Comparison of ENCODE assay signal across 12 cellular contexts in the genomic region with DNA sequence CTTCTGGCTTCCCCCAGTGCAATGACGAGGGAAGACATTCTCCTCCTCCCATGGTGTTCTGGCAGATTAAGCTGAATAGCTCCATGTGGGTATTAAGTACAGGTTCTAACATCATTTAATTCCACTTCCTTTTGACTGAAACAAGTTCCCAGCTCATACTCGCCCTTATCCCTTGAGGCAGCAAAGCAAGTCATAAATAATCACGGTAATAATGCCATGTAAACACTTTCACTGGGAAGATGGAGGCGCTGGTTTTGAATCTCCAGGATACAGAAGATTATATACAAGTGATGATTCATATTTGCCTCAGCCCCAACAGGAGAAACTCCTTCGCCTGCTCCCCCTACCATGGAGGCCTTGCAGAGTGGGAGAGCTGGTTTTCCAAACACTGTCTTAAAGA.
DNase-seq lines count a peak whose midpoint lies in the region; ATAC-seq and TF ChIP-seq lines count a peak whose summit lies in the region.
"Had no signal": no experiment of that assay in that cellular context is flagged by ENCODE, and none has a peak within 500 bp of the region (broad histone marks: within the 10 kb centered on the region; RNA-seq: fewer than 3 reads in every experiment).

No MANE protein-coding gene starts in this region.

- TF ChIP-seq POLR2A in vagina (IDR thresholded peaks at IDR 0.05): no peak

- no peaks in the 10 kb centered on the region for H4K20me1 ChIP-seq in fibroblast of lung (ENCODE audit: control insufficient read depth, extremely low read depth, insufficient read depth, low read length)

- no peak overlapping the region for H3K9ac ChIP-seq in fibroblast of lung (ENCODE audit: insufficient read depth, low read length)

- H3K27me3 ChIP-seq in fibroblast of lung (ENCODE audit: control insufficient read depth, insufficient read depth, low read length) (peaks cover 5% of the 10 kb centered on the region), vagina (no peaks in the 10 kb centered on the region)
- H3K27me3 ChIP-seq: tibial artery had no signal

- DNase-seq in SIG-M5 treated with dmso at 0.1 percent for 504 hours (lab: John Stamatoyannopoulos, UW; ENCODE audit: unreplicated experiment) (peak; percentile 5), SIG-M5 (lab: John Stamatoyannopoulos, UW) (no peak), RPMI7951 (ENCODE audit: low read depth) (peak; percentile 34), fibroblast of lung (ENCODE audit: low read depth in 2 of 2) (peak; percentile 33 to 35), vagina (ENCODE audit: extremely low spot score in 2 of 2) (peak; percentile 49 to 74), GM13977 (ENCODE audit: low spot score) (no peak), NOMO-1 treated with DMSO at 0.1 percent for 48 hours (lab: John Stamatoyannopoulos, UW; ENCODE audit: unreplicated experiment) (no peak)
- DNase-seq: activated naive CD4-positive, alpha-beta T cell treated with anti-CD3 and anti-CD28 coated beads for 36 hours; mesendoderm; tibial artery had no signal

- H3K36me3 ChIP-seq in fibroblast of lung (ENCODE audit: control insufficient read depth, insufficient read depth, low read length) (no peaks in the 10 kb centered on the region), vagina (no peaks in the 10 kb centered on the region)
- H3K36me3 ChIP-seq: tibial artery had no signal

- no peak overlapping the region for H2AFZ ChIP-seq in fibroblast of lung (ENCODE audit: low read length)

- H3K9me3 ChIP-seq in fibroblast of lung (ENCODE audit: control insufficient read depth, insufficient read depth, low read depth, low read length) (no peaks in the 10 kb centered on the region), vagina (no peaks in the 10 kb centered on the region)
- H3K9me3 ChIP-seq: tibial artery had no signal

- no peak for TF ChIP-seq CTCF in fibroblast of lung (conservative IDR thresholded peaks at IDR 0.05 in 1 of 2, IDR thresholded peaks at IDR 0.05 in 1 of 2; ENCODE audit: low read depth in 1 of 2, low read length in 2 of 2)
- no peak for TF ChIP-seq CTCF in vagina (IDR thresholded peaks at IDR 0.05)
- TF ChIP-seq CTCF in GM13977 (IDR thresholded peaks at IDR 0.05; ENCODE audit: extremely low read depth, insufficient read depth, missing control alignments): no peak

- H3K27ac ChIP-seq in fibroblast of lung (ENCODE audit: insufficient read depth, low read length) (no peak overlapping the region), vagina (no peak overlapping the region)
- H3K27ac ChIP-seq: tibial artery had no signal

- H3K79me2 ChIP-seq in fibroblast of lung (ENCODE audit: control insufficient read depth, insufficient read depth, low read length): no peaks in the 10 kb centered on the region

- H3K4me1 ChIP-seq in fibroblast of lung (ENCODE audit: control insufficient read depth, extremely low read depth, insufficient read depth, low read length) (peaks cover 2% of the 10 kb centered on the region), vagina (peaks cover 30% of the 10 kb centered on the region)
- H3K4me1 ChIP-seq: tibial artery had no signal

- in situ Hi-C loops in GM13977 (cut with MboI; ENCODE audit: low pct_unique_long_range_greater_than_20kb, low sequenced_read_pairs, unreplicated experiment): no loop called here

- no peak overlapping the region for H3K4me3 ChIP-seq in fibroblast of lung (replicated peaks in 1 of 4; ENCODE audit: control extremely low read depth in 1 of 4, insufficient read depth in 1 of 4, low read depth in 3 of 4, low read length in 4 of 4)
- no peak overlapping the region for H3K4me3 ChIP-seq in vagina
- H3K4me3 ChIP-seq: tibial artery had no signal

- ATAC-seq in GM19324 (IDR thresholded peaks at IDR 0.05; ENCODE audit: low FRiP score, unreplicated experiment): no peak
- ATAC-seq: Right ventricle myocardium inferior had no signal

- intact Hi-C loops in vagina (cut with DNase I): no loop called here

- no peak overlapping the region for H3K4me2 ChIP-seq in fibroblast of lung (ENCODE audit: extremely low read depth, insufficient read depth, low read length)

Comparison
In these comparisons a context has a peak if more than half of its experiments do, and no peak if none do; other contexts are left out.
1. DNase-seq: peak in SIG-M5 treated with dmso at 0.1 percent for 504 hours (single experiment), RPMI7951 (single experiment), fibroblast of lung (2 of 2) and vagina (2 of 2); none in SIG-M5 (single experiment), GM13977 (single experiment) and NOMO-1 treated with DMSO at 0.1 percent for 48 hours (single experiment).